In the genomic region with DNA sequence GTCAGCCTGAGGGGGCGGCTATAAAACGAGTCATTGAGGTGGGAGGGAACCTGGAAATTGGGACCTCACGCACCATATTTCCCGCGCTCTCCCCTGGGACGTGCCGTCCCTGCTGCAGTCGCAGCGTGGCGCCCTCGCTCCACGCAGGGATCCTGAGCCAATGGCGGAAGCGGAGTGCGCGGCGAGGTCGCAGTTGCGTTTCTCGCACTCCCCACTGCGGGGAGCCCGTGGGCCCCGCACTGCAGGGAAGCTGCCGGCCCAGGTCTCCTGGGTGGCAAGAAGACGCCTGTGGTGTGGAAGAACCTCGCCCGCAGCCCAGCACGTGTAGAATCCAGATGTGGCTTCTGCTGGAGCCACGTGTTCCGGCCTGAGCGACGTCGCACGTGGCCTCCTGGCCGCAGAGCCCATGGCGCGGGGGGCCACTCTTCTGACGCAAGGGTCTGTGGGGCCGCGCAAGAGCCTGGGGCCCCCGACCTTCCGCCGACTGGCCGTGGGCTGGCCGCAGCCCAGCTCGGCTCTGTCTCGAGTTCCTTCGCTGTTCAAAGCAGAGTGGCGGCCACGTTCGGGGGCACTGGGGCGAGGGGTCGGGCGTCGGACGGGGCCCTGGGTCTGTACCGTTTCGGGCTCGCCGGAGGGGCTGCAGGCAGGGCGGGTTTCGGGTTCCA, we compare ENCODE assay signal across 1 cellular context.
TF ChIP-seq lines count a peak whose summit lies in the region.

No MANE protein-coding gene starts in this region.

TF ChIP-seq in GM23338, 12 proteins besides CTCF, POLR2A, EP300 and RAD21 (continued from another document):
- TF ChIP-seq, protein P1, sequence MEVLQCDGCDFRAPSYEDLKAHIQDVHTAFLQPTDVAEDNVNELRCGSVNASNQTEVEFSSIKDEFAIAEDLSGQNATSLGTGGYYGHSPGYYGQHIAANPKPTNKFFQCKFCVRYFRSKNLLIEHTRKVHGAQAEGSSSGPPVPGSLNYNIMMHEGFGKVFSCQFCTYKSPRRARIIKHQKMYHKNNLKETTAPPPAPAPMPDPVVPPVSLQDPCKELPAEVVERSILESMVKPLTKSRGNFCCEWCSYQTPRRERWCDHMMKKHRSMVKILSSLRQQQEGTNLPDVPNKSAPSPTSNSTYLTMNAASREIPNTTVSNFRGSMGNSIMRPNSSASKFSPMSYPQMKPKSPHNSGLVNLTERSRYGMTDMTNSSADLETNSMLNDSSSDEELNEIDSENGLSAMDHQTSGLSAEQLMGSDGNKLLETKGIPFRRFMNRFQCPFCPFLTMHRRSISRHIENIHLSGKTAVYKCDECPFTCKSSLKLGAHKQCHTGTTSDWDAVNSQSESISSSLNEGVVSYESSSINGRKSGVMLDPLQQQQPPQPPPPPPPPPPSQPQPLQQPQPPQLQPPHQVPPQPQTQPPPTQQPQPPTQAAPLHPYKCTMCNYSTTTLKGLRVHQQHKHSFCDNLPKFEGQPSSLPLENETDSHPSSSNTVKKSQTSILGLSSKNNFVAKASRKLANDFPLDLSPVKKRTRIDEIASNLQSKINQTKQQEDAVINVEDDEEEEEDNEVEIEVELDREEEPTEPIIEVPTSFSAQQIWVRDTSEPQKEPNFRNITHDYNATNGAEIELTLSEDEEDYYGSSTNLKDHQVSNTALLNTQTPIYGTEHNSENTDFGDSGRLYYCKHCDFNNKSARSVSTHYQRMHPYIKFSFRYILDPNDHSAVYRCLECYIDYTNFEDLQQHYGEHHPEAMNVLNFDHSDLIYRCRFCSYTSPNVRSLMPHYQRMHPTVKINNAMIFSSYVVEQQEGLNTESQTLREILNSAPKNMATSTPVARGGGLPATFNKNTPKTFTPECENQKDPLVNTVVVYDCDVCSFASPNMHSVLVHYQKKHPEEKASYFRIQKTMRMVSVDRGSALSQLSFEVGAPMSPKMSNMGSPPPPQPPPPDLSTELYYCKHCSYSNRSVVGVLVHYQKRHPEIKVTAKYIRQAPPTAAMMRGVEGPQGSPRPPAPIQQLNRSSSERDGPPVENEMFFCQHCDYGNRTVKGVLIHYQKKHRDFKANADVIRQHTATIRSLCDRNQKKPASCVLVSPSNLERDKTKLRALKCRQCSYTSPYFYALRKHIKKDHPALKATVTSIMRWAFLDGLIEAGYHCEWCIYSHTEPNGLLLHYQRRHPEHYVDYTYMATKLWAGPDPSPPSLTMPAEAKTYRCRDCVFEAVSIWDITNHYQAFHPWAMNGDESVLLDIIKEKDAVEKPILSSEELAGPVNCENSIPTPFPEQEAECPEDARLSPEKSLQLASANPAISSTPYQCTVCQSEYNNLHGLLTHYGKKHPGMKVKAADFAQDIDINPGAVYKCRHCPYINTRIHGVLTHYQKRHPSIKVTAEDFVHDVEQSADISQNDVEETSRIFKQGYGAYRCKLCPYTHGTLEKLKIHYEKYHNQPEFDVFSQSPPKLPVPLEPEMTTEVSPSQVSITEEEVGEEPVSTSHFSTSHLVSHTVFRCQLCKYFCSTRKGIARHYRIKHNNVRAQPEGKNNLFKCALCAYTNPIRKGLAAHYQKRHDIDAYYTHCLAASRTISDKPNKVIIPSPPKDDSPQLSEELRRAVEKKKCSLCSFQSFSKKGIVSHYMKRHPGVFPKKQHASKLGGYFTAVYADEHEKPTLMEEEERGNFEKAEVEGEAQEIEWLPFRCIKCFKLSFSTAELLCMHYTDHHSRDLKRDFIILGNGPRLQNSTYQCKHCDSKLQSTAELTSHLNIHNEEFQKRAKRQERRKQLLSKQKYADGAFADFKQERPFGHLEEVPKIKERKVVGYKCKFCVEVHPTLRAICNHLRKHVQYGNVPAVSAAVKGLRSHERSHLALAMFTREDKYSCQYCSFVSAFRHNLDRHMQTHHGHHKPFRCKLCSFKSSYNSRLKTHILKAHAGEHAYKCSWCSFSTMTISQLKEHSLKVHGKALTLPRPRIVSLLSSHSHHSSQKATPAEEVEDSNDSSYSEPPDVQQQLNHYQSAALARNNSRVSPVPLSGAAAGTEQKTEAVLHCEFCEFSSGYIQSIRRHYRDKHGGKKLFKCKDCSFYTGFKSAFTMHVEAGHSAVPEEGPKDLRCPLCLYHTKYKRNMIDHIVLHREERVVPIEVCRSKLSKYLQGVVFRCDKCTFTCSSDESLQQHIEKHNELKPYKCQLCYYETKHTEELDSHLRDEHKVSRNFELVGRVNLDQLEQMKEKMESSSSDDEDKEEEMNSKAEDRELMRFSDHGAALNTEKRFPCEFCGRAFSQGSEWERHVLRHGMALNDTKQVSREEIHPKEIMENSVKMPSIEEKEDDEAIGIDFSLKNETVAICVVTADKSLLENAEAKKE (CRISPR knock-in tag; IDR thresholded peaks at IDR 0.05), result no peak
- TF ChIP-seq CREB1 (CRISPR knock-in tag; IDR thresholded peaks at IDR 0.05; ENCODE audit: low read depth) (0 out of 2 replicates have a peak, but pooled peaks have one; percentile 30), EZH2phosphoT487 (IDR thresholded peaks at IDR 0.05; ENCODE audit: unreplicated experiment) (no peak), STAT1 (IDR thresholded peaks at IDR 0.05; ENCODE audit: unreplicated experiment) (no peak), ZNF331 (CRISPR knock-in tag; IDR thresholded peaks at IDR 0.05; ENCODE audit: low read depth) (no peak)
- TF ChIP-seq, protein P2, sequence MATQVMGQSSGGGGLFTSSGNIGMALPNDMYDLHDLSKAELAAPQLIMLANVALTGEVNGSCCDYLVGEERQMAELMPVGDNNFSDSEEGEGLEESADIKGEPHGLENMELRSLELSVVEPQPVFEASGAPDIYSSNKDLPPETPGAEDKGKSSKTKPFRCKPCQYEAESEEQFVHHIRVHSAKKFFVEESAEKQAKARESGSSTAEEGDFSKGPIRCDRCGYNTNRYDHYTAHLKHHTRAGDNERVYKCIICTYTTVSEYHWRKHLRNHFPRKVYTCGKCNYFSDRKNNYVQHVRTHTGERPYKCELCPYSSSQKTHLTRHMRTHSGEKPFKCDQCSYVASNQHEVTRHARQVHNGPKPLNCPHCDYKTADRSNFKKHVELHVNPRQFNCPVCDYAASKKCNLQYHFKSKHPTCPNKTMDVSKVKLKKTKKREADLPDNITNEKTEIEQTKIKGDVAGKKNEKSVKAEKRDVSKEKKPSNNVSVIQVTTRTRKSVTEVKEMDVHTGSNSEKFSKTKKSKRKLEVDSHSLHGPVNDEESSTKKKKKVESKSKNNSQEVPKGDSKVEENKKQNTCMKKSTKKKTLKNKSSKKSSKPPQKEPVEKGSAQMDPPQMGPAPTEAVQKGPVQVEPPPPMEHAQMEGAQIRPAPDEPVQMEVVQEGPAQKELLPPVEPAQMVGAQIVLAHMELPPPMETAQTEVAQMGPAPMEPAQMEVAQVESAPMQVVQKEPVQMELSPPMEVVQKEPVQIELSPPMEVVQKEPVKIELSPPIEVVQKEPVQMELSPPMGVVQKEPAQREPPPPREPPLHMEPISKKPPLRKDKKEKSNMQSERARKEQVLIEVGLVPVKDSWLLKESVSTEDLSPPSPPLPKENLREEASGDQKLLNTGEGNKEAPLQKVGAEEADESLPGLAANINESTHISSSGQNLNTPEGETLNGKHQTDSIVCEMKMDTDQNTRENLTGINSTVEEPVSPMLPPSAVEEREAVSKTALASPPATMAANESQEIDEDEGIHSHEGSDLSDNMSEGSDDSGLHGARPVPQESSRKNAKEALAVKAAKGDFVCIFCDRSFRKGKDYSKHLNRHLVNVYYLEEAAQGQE (IDR thresholded peaks at IDR 0.05; ENCODE audit: unreplicated experiment), result no peak
